ENCODE assay signal across 26 cellular contexts in the genomic region with DNA sequence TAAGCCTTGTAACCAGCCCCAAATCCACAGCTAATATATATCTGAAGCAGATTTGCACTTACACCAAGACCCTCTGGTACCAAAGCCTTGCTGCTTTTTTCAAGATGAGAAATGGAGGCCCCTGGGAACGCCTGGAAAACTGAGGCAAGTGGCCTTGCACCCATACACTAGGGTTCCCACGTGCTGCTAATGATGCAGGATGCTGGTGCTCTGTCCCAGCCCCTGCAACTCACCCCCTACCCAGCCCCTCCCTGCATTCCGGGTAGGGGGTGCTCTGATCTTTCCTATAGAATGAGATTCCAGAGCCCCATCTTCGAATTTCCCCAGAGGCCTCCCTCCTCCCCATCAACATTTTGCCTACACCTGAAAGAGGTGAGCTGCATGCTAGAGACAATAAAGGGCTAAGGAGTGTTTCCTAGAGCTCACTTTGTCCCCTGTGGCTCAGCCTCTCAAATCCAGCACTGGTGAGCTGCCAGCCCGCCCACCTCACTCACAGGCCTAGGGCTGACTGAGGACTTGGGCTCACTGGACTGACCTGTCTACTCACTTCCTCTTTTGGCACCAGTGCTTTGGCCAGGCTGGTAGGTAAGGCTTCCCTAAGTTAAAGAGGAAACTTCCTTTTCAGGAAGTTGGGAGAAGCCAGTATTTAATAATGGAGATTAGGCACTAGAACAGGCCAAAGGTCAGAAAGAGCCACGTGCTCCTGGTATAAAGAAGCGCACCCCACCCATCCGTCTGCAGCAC. TPM values are rescaled to one million over a fixed set of nuclear protein-coding genes. Genes with fewer than 3 reads are reported as not detected.
A peak's percentile ranks its signal among the peaks of the same experiment; 100 is the strongest.
DNase-seq lines count a peak whose midpoint lies in the region; ATAC-seq and TF ChIP-seq lines count a peak whose summit lies in the region.
"Had no signal": no experiment of that assay in that cellular context is flagged by ENCODE, and none has a peak within 500 bp of the region (broad histone marks: within the 10 kb centered on the region; RNA-seq: fewer than 3 reads in every experiment).

No MANE protein-coding gene starts in this region.

- DNase-seq in LoVo (ENCODE audit: low spot score), result peak; percentile 48
- DNase-seq in hepatocyte (ENCODE audit: low spot score), result peak; percentile 30
- no peak for DNase-seq in sciatic nerve (ENCODE audit: low spot score)
- no peak for DNase-seq in NCI-H2227 (lab: John Stamatoyannopoulos, UW; ENCODE audit: unreplicated experiment)
- no peak for DNase-seq in head of caudate nucleus
- DNase-seq: activated CD4-positive, alpha-beta T cell treated with anti-CD3 and anti-CD28 coated beads, Interleukin-2, amount 50 U/mL, for 1 hour; activated CD8-positive, alpha-beta memory T cell treated with anti-CD3 and anti-CD28 coated beads, Interleukin-2, amount 50 U/mL, for 4 hours; activated gamma-delta T cell; erythroblast; gastrocnemius medialis; Kasumi-1; NCI-H146; NCI-H2171 treated with DMSO at 0.1 percent for 48 hours; NCI-H774; sigmoid colon; SK-N-SH had no signal

- no peaks in the 10 kb centered on the region for H3K9me2 ChIP-seq in hepatocyte (replicated peaks; ENCODE audit: insufficient read depth)
- H3K9me2 ChIP-seq: SK-N-SH had no signal

- WGBS in hepatocyte (ENCODE audit: low lambda C conversion rate, missing lambda C conversion rate), result 70% methylated on average over 8 of the region's 8 CpGs

- no peaks in the 10 kb centered on the region for H3K79me2 ChIP-seq in hepatocyte

- TF ChIP-seq CTCF in VCaP (conservative IDR thresholded peaks at IDR 0.05), result no peak
- no peak for TF ChIP-seq CTCF in hepatocyte (IDR thresholded peaks at IDR 0.05; ENCODE audit: poor library complexity)

- H3K4me2 ChIP-seq in hepatocyte, result no peak overlapping the region
- H3K4me2 ChIP-seq: SK-N-SH had no signal

- H4K20me1 ChIP-seq in hepatocyte (ENCODE audit: insufficient read depth, poor library complexity, severe bottlenecking), result no peaks in the 10 kb centered on the region

- no peak overlapping the region for H2AFZ ChIP-seq in hepatocyte

- no peaks in the 10 kb centered on the region for H3K9me3 ChIP-seq in hepatocyte (ENCODE audit: low read depth)
- H3K9me3 ChIP-seq: adrenal gland, gastrocnemius medialis, Peyer's patch, sigmoid colon, SK-N-SH had no signal

- H3K36me3 ChIP-seq in hepatocyte (replicated peaks; ENCODE audit: insufficient read depth, low read depth), result no peaks in the 10 kb centered on the region
- H3K36me3 ChIP-seq: adrenal gland, cardiac muscle cell, gastrocnemius medialis, Peyer's patch, sigmoid colon had no signal

- H3K4me3 ChIP-seq in hepatocyte, result no peak overlapping the region
- H3K4me3 ChIP-seq: adrenal gland, cardiac muscle cell, gastrocnemius medialis, Peyer's patch, sigmoid colon had no signal

- intact Hi-C loops in sciatic nerve (cut with DNase I) (no loop called here), head of caudate nucleus (cut with DNase I) (no loop called here)

- peak overlapping the region; percentile 74 for H3K27ac ChIP-seq in VCaP
- peak overlapping the region; percentile 76 for H3K27ac ChIP-seq in hepatocyte
- H3K27ac ChIP-seq: adrenal gland, cardiac muscle cell, gastrocnemius medialis, sigmoid colon had no signal

- H3K4me1 ChIP-seq in hepatocyte (ENCODE audit: insufficient read depth), result peaks cover 13% of the 10 kb centered on the region
- H3K4me1 ChIP-seq: adrenal gland, gastrocnemius medialis, sigmoid colon had no signal

- H3K27me3 ChIP-seq in hepatocyte, result no peaks in the 10 kb centered on the region
- H3K27me3 ChIP-seq: adrenal gland, cardiac muscle cell, gastrocnemius medialis, Peyer's patch, sigmoid colon had no signal

- ATAC-seq in sciatic nerve, result peak; percentile 15
- no peak for ATAC-seq in GM18861 (IDR thresholded peaks at IDR 0.05; ENCODE audit: unreplicated experiment)

RNA-seq across cellular contexts. Expression of a gene that starts 9.8 kb away (rescaled TPM):
- 494 and 527 TPM in 2 replicates for total RNA-seq in hepatocyte
- 761 and 997 TPM in 2 replicates for polyA plus RNA-seq in hepatocyte
- 42.7 TPM for total RNA-seq in sciatic nerve
- total RNA-seq: cardiac muscle cell, Daoy, myocyte had no signal
- polyA plus RNA-seq: SK-N-SH had no signal

RNA-seq across cellular contexts. Expression of a gene that starts 21.1 kb away (rescaled TPM):
- total RNA-seq in hepatocyte (0.07 and 0.08 TPM in 2 replicates), sciatic nerve (not detected)
- polyA plus RNA-seq in hepatocyte, result 0.15 TPM in 1 of 2 replicates, not detected in the other
- total RNA-seq: adrenal gland, cardiac muscle cell, Daoy, gastrocnemius medialis, HT1080, lower leg skin, myocyte, omental fat pad, Peyer's patch, sigmoid colon had no signal
- polyA plus RNA-seq: adrenal gland, sigmoid colon, SK-N-SH had no signal

RNA-seq across cellular contexts. Expression of a gene that starts 24.8 kb away (rescaled TPM):
- total RNA-seq in hepatocyte, result 0.16 TPM in 1 of 2 replicates, not detected in the other
- polyA plus RNA-seq in hepatocyte, result 0.04 and 0.53 TPM in 2 replicates
- total RNA-seq in sciatic nerve, result 0.31 TPM
- total RNA-seq: cardiac muscle cell, Daoy, HT1080, myocyte had no signal
- polyA plus RNA-seq: cardiac muscle cell, SK-N-SH had no signal

Comparison
In these comparisons a context has a peak if more than half of its experiments do, and no peak if none do; other contexts are left out.
1. DNase-seq: peak in LoVo (single experiment) and hepatocyte (single experiment); none in sciatic nerve (single experiment), NCI-H2227 (single experiment) and head of caudate nucleus (0 of 42).
2. RNA of a gene that starts 9.8 kb away (total RNA-seq): 494 to 527 TPM in hepatocyte; 42.7 TPM in sciatic nerve (single experiment); every median in the first group is over 10 times any median in the second.